Comparison of ENCODE assay signal across 1 cellular context in genomic region chr14:26594148-26594547, GRCh38.
TF ChIP-seq lines count a peak whose summit lies in the region.

No MANE protein-coding gene starts in this region.

TF ChIP-seq in WTC11, 78 proteins besides CTCF, POLR2A, EP300 and RAD21 (continued from another document):
- TF ChIP-seq ZNF281 (CRISPR knock-in tag; IDR thresholded peaks at IDR 0.05) = no peak
- no peak for TF ChIP-seq IRF1 (CRISPR knock-in tag; IDR thresholded peaks at IDR 0.05)
- no peak for TF ChIP-seq NR3C1 (CRISPR knock-in tag; conservative IDR thresholded peaks at IDR 0.05; ENCODE audit: low read depth)
